In genomic region chr16:4506450-4506849, GRCh38 we compare ENCODE assay signal across 8 cellular contexts. TPM values are rescaled to one million over a fixed set of nuclear protein-coding genes. Genes with fewer than 3 reads are reported as not detected.
DNase-seq lines count a peak whose midpoint lies in the region; ATAC-seq and TF ChIP-seq lines count a peak whose summit lies in the region.

No MANE protein-coding gene starts in this region.

- H3K4me1 ChIP-seq in NT2/D1 (ENCODE audit: insufficient read depth, insufficient read length) (peaks cover 12% of the 10 kb centered on the region), esophagus muscularis mucosa (peaks cover 14 to 30% (median 24%) of the 10 kb centered on the region in 4 donors), testis (peaks cover 6% of the 10 kb centered on the region)

- H3K4me3 Mint-ChIP-seq in nephron: no peak overlapping the region

- H3K4me3 ChIP-seq in NT2/D1 (ENCODE audit: insufficient read length, low read depth) (no peak overlapping the region), esophagus muscularis mucosa (no peak overlapping the region), testis (no peak overlapping the region)

- WGBS in esophagus muscularis mucosa: 0% methylated on average over 2 of the region's 3 CpGs
- WGBS in testis, 2 donors: 18 to 21% methylated on average over 3 of the region's 3 CpGs

- peaks cover 6% of the 10 kb centered on the region for H3K4me1 Mint-ChIP-seq in nephron

- H3K27ac ChIP-seq in esophagus muscularis mucosa (replicated peaks in 1 of 4) (peak overlapping the region in 3 of 4 donors; percentile 3 to 25 (median 8)), testis (peak overlapping the region in 1 of 2 donors; percentile 36)

- TF ChIP-seq CTCF in esophagus muscularis mucosa (IDR thresholded peaks at IDR 0.05) (peak; percentile 64 to 84 (median 78)), nephron (IDR thresholded peaks at IDR 0.05; ENCODE audit: unreplicated experiment in 3 of 3) (peak; percentile 75 to 77 (median 76)), testis (IDR thresholded peaks at IDR 0.05) (peak; percentile 78 to 85 (median 82))

- TF ChIP-seq EP300 in esophagus muscularis mucosa (IDR thresholded peaks at IDR 0.05): no peak

- H3K27me3 ChIP-seq in NT2/D1 (ENCODE audit: insufficient read depth, insufficient read length) (no peaks in the 10 kb centered on the region), esophagus muscularis mucosa (no peaks in the 10 kb centered on the region), testis (no peaks in the 10 kb centered on the region)

- H3K36me3 Mint-ChIP-seq in nephron (ENCODE audit: low read depth): peaks cover 22% of the 10 kb centered on the region

- no peak for TF ChIP-seq POLR2A in esophagus muscularis mucosa (IDR thresholded peaks at IDR 0.05; ENCODE audit: low read depth)
- no peak for TF ChIP-seq POLR2A in testis (IDR thresholded peaks at IDR 0.05)

- intact Hi-C loops in esophagus muscularis mucosa (cut with DNase I) (loop anchor here (2.0 kb wide), 1 partner anchor 42 kb away; no protein-coding TSS in a partner anchor), testis (cut with DNase I; ENCODE audit: low total_unique reads) (no loop called here)

- peak; percentile 67 for ATAC-seq in HG03432 (IDR thresholded peaks at IDR 0.05; ENCODE audit: unreplicated experiment)

- no peaks in the 10 kb centered on the region for H3K9me3 ChIP-seq in NT2/D1 (ENCODE audit: insufficient read depth, low read length)
- H3K9me3 ChIP-seq in esophagus muscularis mucosa: no peaks in the 10 kb centered on the region
- H3K9me3 ChIP-seq in testis: no peaks in the 10 kb centered on the region

- H3K9me3 Mint-ChIP-seq in nephron: no peaks in the 10 kb centered on the region

- H3K27me3 Mint-ChIP-seq in nephron (ENCODE audit: low read depth): no peaks in the 10 kb centered on the region

- H3K9ac ChIP-seq in NT2/D1 (ENCODE audit: insufficient read length, low read depth): no peak overlapping the region

- DNase-seq in EH (ENCODE audit: low read depth) (peak; percentile 78), NT2/D1 (ENCODE audit: low read depth, low spot score) (peak; percentile 61), esophagus muscularis mucosa (ENCODE audit: extremely low spot score) (no peak), testis (peak; percentile 77), HK-2 (ENCODE audit: unreplicated experiment) (no peak)
- peak; percentile 57 for DNase-seq in activated T-cell treated with anti-CD3 and anti-CD28 coated beads, Interleukin-2, amount 50 U/mL, for 1 hour

- H3K27ac Mint-ChIP-seq in nephron: no peak overlapping the region

- peaks cover 63% of the 10 kb centered on the region for H3K36me3 ChIP-seq in NT2/D1 (ENCODE audit: insufficient read depth, insufficient read length, low read length)
- peaks cover 30 to 63% (median 48%) of the 10 kb centered on the region in 4 donors for H3K36me3 ChIP-seq in esophagus muscularis mucosa
- no peaks in the 10 kb centered on the region for H3K36me3 ChIP-seq in testis (ENCODE audit: low read depth, missing control alignments)

RNA-seq across cellular contexts. Expression of gene HMOX2, which starts 30.3 kb away (rescaled TPM):
- total RNA-seq in esophagus muscularis mucosa (10 to 100 TPM; 26.6 to 45.9 (median 44.7) TPM), testis (10 to 100 TPM; 67.3 to 92.0 TPM)
- 216 TPM for polyA plus RNA-seq in testis (ENCODE audit: insufficient read depth, low read depth, low replicate concordance)

RNA-seq across cellular contexts. Expression of gene NMRAL1, which starts 32.0 kb away (rescaled TPM):
- total RNA-seq in esophagus muscularis mucosa (10 to 100 TPM; 29.1 to 50.0 (median 45.3) TPM), testis (10 to 100 TPM; 24.3 to 31.7 TPM)
- 27.7 TPM for polyA plus RNA-seq in testis (ENCODE audit: insufficient read depth, low read depth, low replicate concordance)

RNA-seq across cellular contexts. Expression of gene CDIP1, which starts 32.1 kb away (rescaled TPM):
- total RNA-seq in esophagus muscularis mucosa (10 to 100 TPM; 18.3 to 33.4 (median 28.3) TPM), testis (10 to 100 TPM; 32.0 to 34.0 TPM)
- 34.7 TPM for polyA plus RNA-seq in testis (ENCODE audit: insufficient read depth, low read depth, low replicate concordance)

RNA-seq across cellular contexts. Expression of gene C16orf96, which starts 49.7 kb away (rescaled TPM):
- not detected for total RNA-seq in esophagus muscularis mucosa
- 10 to 100 TPM; 10.3 to 15.1 TPM for total RNA-seq in testis
- polyA plus RNA-seq in testis (ENCODE audit: insufficient read depth, low read depth, low replicate concordance): 19.8 TPM

Comparison
In these comparisons a context has a peak if more than half of its experiments do, and no peak if none do; other contexts are left out.
1. DNase-seq: peak in EH (single experiment), NT2/D1 (single experiment), activated T-cell treated with anti-CD3 and anti-CD28 coated beads, Interleukin-2, amount 50 U/mL, for 1 hour (single experiment) and testis (single experiment); none in esophagus muscularis mucosa (single experiment) and HK-2 (single experiment).
2. Peak in every context shown above with its lines, with median percentiles within 50 percentile points of each other: CTCF ChIP-seq.